Comparison of ENCODE assay signal across 12 cellular contexts in the genomic region with DNA sequence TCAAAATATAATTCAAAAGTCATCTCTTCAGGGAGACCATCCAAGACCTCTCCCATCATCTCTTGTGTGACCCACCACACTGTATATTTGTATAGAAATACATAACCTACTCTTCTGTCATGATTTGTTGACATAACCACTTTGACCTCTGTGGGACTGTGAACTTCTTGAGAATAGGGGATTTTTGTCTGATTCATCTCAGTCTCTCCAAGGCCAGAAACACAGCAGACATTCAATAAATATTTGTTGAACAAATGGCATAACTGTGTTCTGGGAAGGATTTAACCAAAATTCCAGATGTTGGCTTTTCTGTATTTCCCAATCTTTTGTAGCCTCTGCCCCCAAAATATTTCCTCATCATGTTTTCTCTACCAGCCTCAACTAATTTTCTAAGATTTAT.
DNase-seq lines count a peak whose midpoint lies in the region; ATAC-seq and TF ChIP-seq lines count a peak whose summit lies in the region.
"Had no signal": no experiment of that assay in that cellular context is flagged by ENCODE, and none has a peak within 500 bp of the region (broad histone marks: within the 10 kb centered on the region; RNA-seq: fewer than 3 reads in every experiment).

No MANE protein-coding gene starts in this region.

- no peaks in the 10 kb centered on the region for H3K9me3 ChIP-seq in smooth muscle cell (replicated peaks; ENCODE audit: low read depth)
- H3K9me3 ChIP-seq: tibial artery had no signal

- peak overlapping the region; percentile 86 for H3K27ac ChIP-seq in smooth muscle cell (ENCODE audit: low read depth)
- H3K27ac ChIP-seq: tibial artery had no signal

- peak overlapping the region; percentile 73 for H3K4me2 ChIP-seq in smooth muscle cell

- peaks cover 80% of the 10 kb centered on the region for H3F3A ChIP-seq in smooth muscle cell (ENCODE audit: low read depth)

- no peak for ATAC-seq in GM21737 (IDR thresholded peaks at IDR 0.05; ENCODE audit: unreplicated experiment)
- ATAC-seq: activated CD8-positive, alpha-beta memory T cell treated with anti-CD3 and anti-CD28 coated beads, Interleukin-2, amount 10 ng/mL, durations not matched to agents 7 days and 5 days had no signal

- H4K20me1 ChIP-seq in smooth muscle cell (ENCODE audit: low read depth), result peaks cover 14% of the 10 kb centered on the region

- TF ChIP-seq CTCF in GM12865 (IDR thresholded peaks at IDR 0.05; ENCODE audit: insufficient read depth, low read depth, low read length, missing control alignments) (no peak), smooth muscle cell (IDR thresholded peaks at IDR 0.05; ENCODE audit: borderline replicate concordance, insufficient read depth, poor library complexity, severe bottlenecking) (no peak)

- peak overlapping the region; percentile 29 for H3K9ac ChIP-seq in smooth muscle cell (ENCODE audit: low read depth)

- peaks cover 26% of the 10 kb centered on the region for H3K36me3 ChIP-seq in smooth muscle cell (ENCODE audit: low read depth)

- no peaks in the 10 kb centered on the region for H3K27me3 ChIP-seq in smooth muscle cell (ENCODE audit: low read depth)
- H3K27me3 ChIP-seq: tibial artery had no signal

- no peaks in the 10 kb centered on the region for H3K79me2 ChIP-seq in smooth muscle cell (ENCODE audit: low read depth)

- peaks cover 12% of the 10 kb centered on the region for H3K4me1 ChIP-seq in smooth muscle cell (ENCODE audit: low read depth)

- no peak overlapping the region for H2AFZ ChIP-seq in smooth muscle cell (ENCODE audit: low read depth)

- no peak overlapping the region for H3K4me3 ChIP-seq in GM12865 (ENCODE audit: low read depth, low read length)
- H3K4me3 ChIP-seq in smooth muscle cell, result no peak overlapping the region
- H3K4me3 ChIP-seq: tibial artery had no signal

- DNase-seq in GM12865 (ENCODE audit: low read depth) (peak; percentile 5), astrocyte of the hippocampus (ENCODE audit: low read depth, low spot score) (peak; percentile 44), glomerular visceral epithelial cell (ENCODE audit: extremely low spot score) (peak; percentile 11), smooth muscle cell (lab: John Stamatoyannopoulos, UW; ENCODE audit: unreplicated experiment) (no peak), GF-D8 (lab: John Stamatoyannopoulos, UW) (no peak), MV-4-11 (lab: John Stamatoyannopoulos, UW) (no peak)
- DNase-seq: activated CD8-positive, alpha-beta memory T cell treated with anti-CD3 and anti-CD28 coated beads, Interleukin-2, amount 10 ng/mL, durations not matched to agents 7 days and 5 days; activated naive CD8-positive, alpha-beta T cell treated with anti-CD3 and anti-CD28 coated beads, Interleukin-2, amount 10 ng/mL, durations not matched to agents 7 days and 5 days; NCI-H1417 treated with DMSO at 0.1 percent for 48 hours; NCI-H69; tibial artery had no signal

Comparison
In these comparisons a context has a peak if more than half of its experiments do, and no peak if none do; other contexts are left out.
1. DNase-seq: peak in GM12865 (single experiment), astrocyte of the hippocampus (single experiment) and glomerular visceral epithelial cell (single experiment); none in smooth muscle cell (single experiment), GF-D8 (single experiment) and MV-4-11 (single experiment).